Comparison of ENCODE assay signal across 8 cellular contexts in genomic region chr15:76196286-76196948, GRCh38.
DNase-seq lines count a peak whose midpoint lies in the region; ATAC-seq and TF ChIP-seq lines count a peak whose summit lies in the region.

No MANE protein-coding gene starts in this region.

- peak; percentile 90 for DNase-seq in EL
- peak; percentile 89 for DNase-seq in NCI-H446 treated with DMSO at 0.1 percent for 48 hours (lab: John Stamatoyannopoulos, UW)
- DNase-seq in cardiac fibroblast (ENCODE audit: low read depth in 2 of 2) = peak; percentile 86 to 88
- peak; percentile 91 for DNase-seq in kidney tubule cell (ENCODE audit: low spot score)
- DNase-seq in uterus = peak; percentile 87 to 93
- DNase-seq in stimulated activated naive CD4-positive, alpha-beta T cell treated with Interleukin-2 at 50 U/mL for 16 hours (lab: John Stamatoyannopoulos, UW) = no peak
- DNase-seq in stimulated activated CD4-positive, alpha-beta T cell treated with anti-CD3 and anti-CD28 coated beads, Interleukin-2, amount 100 ng/mL, for 24 hours = no peak

- H3K4me1 ChIP-seq in uterus = peaks cover 4 to 6% of the 10 kb centered on the region in 2 donors

- peak overlapping the region in 1 of 2 donors; percentile 18 for H3K27ac ChIP-seq in uterus

- H3K27me3 ChIP-seq in uterus = no peaks in the 10 kb centered on the region

- TF ChIP-seq CTCF in cardiac fibroblast (IDR thresholded peaks at IDR 0.05; ENCODE audit: low read depth, low read length) = no peak
- TF ChIP-seq CTCF in uterus (IDR thresholded peaks at IDR 0.05) = peak in 1 of 4 experiments; percentile 17

- H3K4me3 ChIP-seq in cardiac fibroblast (replicated peaks in 1 of 2; ENCODE audit: low read depth in 2 of 2, low read length in 2 of 2) (no peak overlapping the region), uterus (no peak overlapping the region)

- no peaks in the 10 kb centered on the region for H3K9me3 ChIP-seq in uterus

- intact Hi-C loops in uterus (cut with DNase I; ENCODE audit: low total_unique reads) = no loop called here

- H3K36me3 ChIP-seq in uterus = no peaks in the 10 kb centered on the region

- TF ChIP-seq POLR2A in uterus (IDR thresholded peaks at IDR 0.05) = no peak

- ATAC-seq in HG03097 (IDR thresholded peaks at IDR 0.05; ENCODE audit: low FRiP score, unreplicated experiment) = no peak

Comparison
In these comparisons a context has a peak if more than half of its experiments do, and no peak if none do; other contexts are left out.
1. DNase-seq: peak in EL (single experiment), NCI-H446 treated with DMSO at 0.1 percent for 48 hours (single experiment), cardiac fibroblast (2 of 2), kidney tubule cell (single experiment) and uterus (2 of 2); none in stimulated activated naive CD4-positive, alpha-beta T cell treated with Interleukin-2 at 50 U/mL for 16 hours (single experiment) and stimulated activated CD4-positive, alpha-beta T cell treated with anti-CD3 and anti-CD28 coated beads, Interleukin-2, amount 100 ng/mL, for 24 hours (0 of 2).